11 cellular contexts compared by ENCODE assay signal in genomic region chr16:14658063-14658462, GRCh38. TPM values are rescaled to one million over a fixed set of nuclear protein-coding genes. Genes with fewer than 3 reads are reported as not detected.
A peak's percentile ranks its signal among the peaks of the same experiment; 100 is the strongest.
DNase-seq lines count a peak whose midpoint lies in the region; ATAC-seq and TF ChIP-seq lines count a peak whose summit lies in the region.
"Had no signal": no experiment of that assay in that cellular context is flagged by ENCODE, and none has a peak within 500 bp of the region (broad histone marks: within the 10 kb centered on the region; RNA-seq: fewer than 3 reads in every experiment).

No MANE protein-coding gene starts in this region.

- H3K4me1 Mint-ChIP-seq in stimulated activated naive CD8-positive, alpha-beta T cell treated with anti-CD3 and anti-CD28 coated beads, Interleukin-15, amount 100 ng/mL, for 72 hours = peaks cover 11% of the 10 kb centered on the region
- H3K4me1 Mint-ChIP-seq in activated naive CD8-positive, alpha-beta T cell treated with anti-CD3 and anti-CD28 coated beads, Interleukin-2, amount 10 ng/mL, durations not matched to agents 7 days and 5 days = peaks cover 6% of the 10 kb centered on the region

- peaks cover 33% of the 10 kb centered on the region for H3K36me3 Mint-ChIP-seq in activated naive CD8-positive, alpha-beta T cell treated with anti-CD3 and anti-CD28 coated beads, Interleukin-2, amount 10 ng/mL, durations not matched to agents 7 days and 5 days

- H3K4me3 Mint-ChIP-seq in stimulated activated naive CD8-positive, alpha-beta T cell treated with anti-CD3 and anti-CD28 coated beads, Interleukin-15, amount 100 ng/mL, for 72 hours = no peak overlapping the region
- H3K4me3 Mint-ChIP-seq in activated naive CD8-positive, alpha-beta T cell treated with anti-CD3 and anti-CD28 coated beads, Interleukin-2, amount 10 ng/mL, durations not matched to agents 7 days and 5 days = no peak overlapping the region

- intact Hi-C loops in prostate gland (cut with DNase I) = no loop called here

- TF ChIP-seq CTCF in prostate gland (IDR thresholded peaks at IDR 0.05) = no peak

- no peak for TF ChIP-seq POLR2A in prostate gland (IDR thresholded peaks at IDR 0.05)

- no peaks in the 10 kb centered on the region for H3K27me3 ChIP-seq in prostate gland (replicated peaks; ENCODE audit: insufficient read depth)

- peak; percentile 52 for ATAC-seq in stimulated activated naive CD8-positive, alpha-beta T cell treated with anti-CD3 and anti-CD28 coated beads, Interleukin-15, Interleukin-2, amounts not matched to agents 100 U/mL and 50 U/mL, for 24 hours
- ATAC-seq in stimulated activated naive CD8-positive, alpha-beta T cell treated with anti-CD3 and anti-CD28 coated beads, Interleukin-15, amount 100 ng/mL, for 72 hours = no peak
- ATAC-seq in HG03135 (IDR thresholded peaks at IDR 0.05; ENCODE audit: unreplicated experiment) (peak; percentile 71), HG03520 (IDR thresholded peaks at IDR 0.05; ENCODE audit: unreplicated experiment) (no peak)
- ATAC-seq in activated naive CD8-positive, alpha-beta T cell treated with anti-CD3 and anti-CD28 coated beads, Interleukin-2, amount 10 ng/mL, durations not matched to agents 7 days and 5 days (ENCODE audit: low read depth) = peak; percentile 26

- POLR2A ChIA-PET in activated naive CD8-positive, alpha-beta T cell treated with anti-CD3 and anti-CD28 coated beads, Interleukin-2, amount 10 ng/mL, durations not matched to agents 7 days and 5 days (lab: Charles Lee) = interaction anchor here (1.2 kb wide), 1 partner anchor 24 kb away, joined by 3 read pairs; no protein-coding TSS in a partner anchor

- H3K27me3 Mint-ChIP-seq in stimulated activated naive CD8-positive, alpha-beta T cell treated with anti-CD3 and anti-CD28 coated beads, Interleukin-15, amount 100 ng/mL, for 72 hours = no peaks in the 10 kb centered on the region
- H3K27me3 Mint-ChIP-seq in activated naive CD8-positive, alpha-beta T cell treated with anti-CD3 and anti-CD28 coated beads, Interleukin-2, amount 10 ng/mL, durations not matched to agents 7 days and 5 days = no peaks in the 10 kb centered on the region

- no peak overlapping the region for H3K4me3 ChIP-seq in prostate gland

- H3K9me3 Mint-ChIP-seq in stimulated activated naive CD8-positive, alpha-beta T cell treated with anti-CD3 and anti-CD28 coated beads, Interleukin-15, amount 100 ng/mL, for 72 hours = no peaks in the 10 kb centered on the region
- H3K9me3 Mint-ChIP-seq in activated naive CD8-positive, alpha-beta T cell treated with anti-CD3 and anti-CD28 coated beads, Interleukin-2, amount 10 ng/mL, durations not matched to agents 7 days and 5 days = no peaks in the 10 kb centered on the region

- H3K4me1 ChIP-seq in prostate gland (replicated peaks) = no peaks in the 10 kb centered on the region

- no peaks in the 10 kb centered on the region for H3K9me3 ChIP-seq in prostate gland
- H3K9me3 ChIP-seq: Caco-2 had no signal

- peaks cover 4 to 9% of the 10 kb centered on the region in 2 donors for H3K36me3 ChIP-seq in prostate gland

- no peak for DNase-seq in stimulated activated naive CD8-positive, alpha-beta T cell treated with anti-CD3 and anti-CD28 coated beads, Interleukin-15, Interleukin-2, amounts not matched to agents 100 U/mL and 50 U/mL, for 24 hours
- DNase-seq in stimulated activated naive CD8-positive, alpha-beta T cell treated with anti-CD3 and anti-CD28 coated beads, Interleukin-15, amount 100 ng/mL, for 72 hours = no peak
- DNase-seq in activated naive CD8-positive, alpha-beta T cell treated with anti-CD3 and anti-CD28 coated beads, Interleukin-2, amount 10 ng/mL, durations not matched to agents 7 days and 5 days = no peak
- DNase-seq in prostate gland (ENCODE audit: low spot score) = no peak
- DNase-seq in COR-L47 (lab: John Stamatoyannopoulos, UW) = no peak
- DNase-seq in SW 1271 (lab: John Stamatoyannopoulos, UW) = no peak
- DNase-seq: hypothalamus, KG1 had no signal

- no peak overlapping the region for H3K27ac ChIP-seq in prostate gland

- 74% methylated on average over 2 of the region's 2 CpGs for WGBS in prostate gland

- H3K27ac Mint-ChIP-seq in stimulated activated naive CD8-positive, alpha-beta T cell treated with anti-CD3 and anti-CD28 coated beads, Interleukin-15, amount 100 ng/mL, for 72 hours = no peak overlapping the region
- H3K27ac Mint-ChIP-seq in activated naive CD8-positive, alpha-beta T cell treated with anti-CD3 and anti-CD28 coated beads, Interleukin-2, amount 10 ng/mL, durations not matched to agents 7 days and 5 days = peak overlapping the region; percentile 60

RNA-seq across cellular contexts. Expression of gene BFAR, which starts 25.3 kb away (rescaled TPM):
- total RNA-seq in activated naive CD8-positive, alpha-beta T cell treated with anti-CD3 and anti-CD28 coated beads, Interleukin-2, amount 10 ng/mL, durations not matched to agents 7 days and 5 days = 10 to 100 TPM; 70.6 to 71.2 TPM
- total RNA-seq in prostate gland = 10 to 100 TPM; 30.3 to 67.9 TPM

RNA-seq across cellular contexts. Expression of gene PARN, which starts 28.0 kb away (rescaled TPM):
- 10 to 100 TPM; 40.7 to 45.8 TPM for total RNA-seq in activated naive CD8-positive, alpha-beta T cell treated with anti-CD3 and anti-CD28 coated beads, Interleukin-2, amount 10 ng/mL, durations not matched to agents 7 days and 5 days
- total RNA-seq in prostate gland = 10 to 100 TPM; 22.4 to 51.2 TPM

RNA-seq across cellular contexts. Expression of gene PLA2G10, which starts 36.0 kb away (rescaled TPM):
- total RNA-seq in activated naive CD8-positive, alpha-beta T cell treated with anti-CD3 and anti-CD28 coated beads, Interleukin-2, amount 10 ng/mL, durations not matched to agents 7 days and 5 days = not detected
- total RNA-seq in prostate gland = 1 to 10 TPM in 1 of 2 donors, not detected in 1; 1.5 TPM

RNA-seq across cellular contexts. Expression of gene NPIPA3, which starts 45.1 kb away (rescaled TPM):
- total RNA-seq in activated naive CD8-positive, alpha-beta T cell treated with anti-CD3 and anti-CD28 coated beads, Interleukin-2, amount 10 ng/mL, durations not matched to agents 7 days and 5 days = 1 to 10 TPM; 1.5 to 1.8 TPM
- 1 to 10 TPM in 1 of 2 donors, under 1 TPM in 1; 0.80 to 2.2 TPM for total RNA-seq in prostate gland

Comparison
In these comparisons a context has a peak if more than half of its experiments do, and no peak if none do; other contexts are left out.
1. ATAC-seq: peak in stimulated activated naive CD8-positive, alpha-beta T cell treated with anti-CD3 and anti-CD28 coated beads, Interleukin-15, Interleukin-2, amounts not matched to agents 100 U/mL and 50 U/mL, for 24 hours (single experiment), HG03135 (single experiment) and activated naive CD8-positive, alpha-beta T cell treated with anti-CD3 and anti-CD28 coated beads, Interleukin-2, amount 10 ng/mL, durations not matched to agents 7 days and 5 days (single experiment); none in stimulated activated naive CD8-positive, alpha-beta T cell treated with anti-CD3 and anti-CD28 coated beads, Interleukin-15, amount 100 ng/mL, for 72 hours (single experiment) and HG03520 (single experiment).